Comparison of ENCODE assay signal across 10 cellular contexts in the genomic region with DNA sequence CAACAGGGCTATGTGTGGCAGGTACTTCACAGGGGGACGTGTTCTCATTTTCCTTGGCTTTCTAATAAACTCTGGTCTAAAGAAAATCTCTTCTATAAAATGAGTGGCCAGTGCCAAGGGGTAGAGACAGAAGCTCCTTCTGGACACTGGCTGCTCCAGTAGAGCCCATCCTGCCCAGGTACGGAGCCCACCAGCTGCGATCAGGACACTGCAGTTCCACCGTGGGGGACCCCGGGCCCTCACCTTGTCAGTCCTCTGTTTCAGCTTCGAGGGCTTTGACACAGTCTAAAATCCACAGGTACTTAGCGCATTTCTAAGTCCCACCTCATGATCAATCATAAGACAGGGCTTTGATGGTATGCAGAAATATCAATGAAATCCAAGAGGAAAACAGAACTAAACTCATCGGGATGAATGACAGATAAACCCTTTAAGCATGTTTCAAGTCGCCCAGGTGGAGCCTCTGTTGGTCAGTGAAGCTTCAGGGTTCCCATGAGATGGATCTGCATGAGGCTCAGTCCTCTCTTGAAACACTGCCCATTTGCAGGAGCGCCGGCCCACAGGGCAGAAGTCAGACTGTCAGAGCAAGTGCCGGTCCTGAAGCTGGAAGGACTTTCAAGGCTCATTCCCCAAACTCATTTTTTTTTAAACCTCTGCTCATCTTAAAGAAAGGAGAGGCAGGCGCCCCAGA. TPM values are rescaled to one million over a fixed set of nuclear protein-coding genes. Genes with fewer than 3 reads are reported as not detected.
DNase-seq lines count a peak whose midpoint lies in the region; ATAC-seq and TF ChIP-seq lines count a peak whose summit lies in the region.
"Had no signal": no experiment of that assay in that cellular context is flagged by ENCODE, and none has a peak within 500 bp of the region (broad histone marks: within the 10 kb centered on the region; RNA-seq: fewer than 3 reads in every experiment).

No MANE protein-coding gene starts in this region.

- intact Hi-C loops in Caco-2 (cut with micrococcal nuclease; ENCODE audit: unreplicated experiment): no loop called here
- intact Hi-C loops in activated CD4-positive, alpha-beta memory T cell treated with anti-CD3 and anti-CD28 coated beads for 36 hours (cut with micrococcal nuclease): loop anchor here (2.0 to 5.0 kb wide), 3 partner anchors 30 to 477 kb away; a partner anchor contains a TSS

- H3K4me3 Mint-ChIP-seq in Caco-2 (ENCODE audit: unreplicated experiment) (peak overlapping the region; percentile 39), H9 (peak overlapping the region in 1 of 2 experiments; percentile 26; a peak in 1 of 5 replicates), naive B cell (peak overlapping the region in 7 of 8 donors; percentile 79 to 91 (median 81))
- peak overlapping the region; percentile 53 for H3K4me3 Mint-ChIP-seq in activated CD4-positive, alpha-beta memory T cell treated with anti-CD3 and anti-CD28 coated beads for 36 hours

- TF ChIP-seq CTCF in Caco-2 (IDR thresholded peaks at IDR 0.05; ENCODE audit: insufficient read depth in 1 of 2, low read depth in 1 of 2, low read length in 1 of 2, severe bottlenecking in 1 of 2, unreplicated experiment in 1 of 2) (no peak), H9 (conservative IDR thresholded peaks at IDR 0.05) (no peak)

- no peak overlapping the region for H2BK20ac ChIP-seq in H9 (ENCODE audit: low read depth, low read length, poor library complexity, severe bottlenecking)

- no peak overlapping the region for H2AK5ac ChIP-seq in H9 (ENCODE audit: insufficient read length, low read length)

- H3K79me1 ChIP-seq in H9 (ENCODE audit: insufficient read depth, low read depth, low read length, poor library complexity, severe bottlenecking): no peaks in the 10 kb centered on the region

- H3K4me1 ChIP-seq in Caco-2 (peaks cover 25% of the 10 kb centered on the region), H9 (ENCODE audit: insufficient read depth, low read length) (peaks cover 2% of the 10 kb centered on the region; the same call in 1 of the 2 replicates)

- H3K23ac ChIP-seq in H9 (ENCODE audit: insufficient read length, low read depth, low read length): no peak overlapping the region

- no peak overlapping the region for H3K27ac ChIP-seq in H9 (ENCODE audit: insufficient read length, low read depth, low read length)

- no peak overlapping the region for H4K91ac ChIP-seq in H9 (ENCODE audit: insufficient read length, low read depth, low read length)

- H3K27me3 ChIP-seq in Caco-2 (replicated peaks; ENCODE audit: control insufficient read depth, insufficient read depth, low read length): no peaks in the 10 kb centered on the region
- no peaks in the 10 kb centered on the region for H3K27me3 ChIP-seq in H9 (ENCODE audit: insufficient read depth, low read length)
- H3K27me3 ChIP-seq in H7 (ENCODE audit: control insufficient read depth, insufficient read depth, low read length): no peaks in the 10 kb centered on the region

- H2BK120ac ChIP-seq in H9 (ENCODE audit: low read depth, low read length, poor library complexity, severe bottlenecking): no peak overlapping the region

- no peak overlapping the region for H2AFZ ChIP-seq in H9 (ENCODE audit: low read length)

- no peaks in the 10 kb centered on the region; the same call in 1 of the 2 replicates for H3K9me3 ChIP-seq in Caco-2
- no peaks in the 10 kb centered on the region for H3K9me3 ChIP-seq in H9 (ENCODE audit: control insufficient read depth, low read depth, low read length)

- H3K56ac ChIP-seq in H9 (ENCODE audit: insufficient read length, low read depth, low read length): no peak overlapping the region

- CTCF ChIA-PET in Caco-2 (lab: Charles Lee): interaction anchor here (0.6 to 0.8 kb wide), 2 partner anchors 12 to 329 kb away, joined by 3 read pairs; no protein-coding TSS in a partner anchor
- CTCF ChIA-PET in activated CD4-positive, alpha-beta memory T cell treated with anti-CD3 and anti-CD28 coated beads for 36 hours (lab: Charles Lee): interaction anchor here (0.9 to 1.2 kb wide), 2 partner anchors 29 to 65 kb away, joined by 3 to 5 read pairs; a partner anchor contains a TSS

- H3K9ac ChIP-seq in H9 (ENCODE audit: extremely low read depth, insufficient read length, low read length): no peak overlapping the region

- POLR2A ChIA-PET in Caco-2 (lab: Charles Lee): interaction anchor here (0.7 to 0.8 kb wide), 2 partner anchors 76 to 209 kb away, joined by 3 to 4 read pairs; a partner anchor contains a TSS
- POLR2A ChIA-PET in activated CD4-positive, alpha-beta memory T cell treated with anti-CD3 and anti-CD28 coated beads for 36 hours (lab: Charles Lee): interaction anchor here (0.9 to 1.7 kb wide), 2 partner anchors 11 to 20 kb away, joined by 6 to 7 read pairs; a partner anchor contains a TSS

- DNase-seq in Caco-2 (no peak), H9 (peak; percentile 12), naive B cell (no peak), H7 (no peak), NCI-H2081 treated with DMSO at 0.1 percent for 48 hours (lab: John Stamatoyannopoulos, UW) (no peak), ACHN (no peak)
- DNase-seq in activated CD4-positive, alpha-beta memory T cell treated with anti-CD3 and anti-CD28 coated beads for 36 hours: no peak
- DNase-seq: foreskin melanocyte, NCI-H446 had no signal

- no peak overlapping the region for H4K8ac ChIP-seq in H9 (replicated peaks; ENCODE audit: insufficient read length, low read depth, low read length)

- H3K23me2 ChIP-seq in H9 (ENCODE audit: insufficient read length, low read depth, low read length, poor library complexity, severe bottlenecking): no peaks in the 10 kb centered on the region

- H3K36me3 Mint-ChIP-seq in Caco-2 (ENCODE audit: insufficient read depth, unreplicated experiment) (peaks cover 23% of the 10 kb centered on the region), H9 (ENCODE audit: insufficient read depth in 1 of 3, low read depth in 3 of 3) (peaks cover 10 to 31% (median 29%) of the 10 kb centered on the region in 3 experiments; a peak in 6 of 7 replicates), naive B cell (peaks cover 2 to 9% of the 10 kb centered on the region in 2 donors)
- peaks cover 15% of the 10 kb centered on the region for H3K36me3 Mint-ChIP-seq in activated CD4-positive, alpha-beta memory T cell treated with anti-CD3 and anti-CD28 coated beads for 36 hours

- H3K18ac ChIP-seq in H9 (ENCODE audit: insufficient read length, low read depth, low read length): no peak overlapping the region

- no peaks in the 10 kb centered on the region for H3K79me2 ChIP-seq in H9 (ENCODE audit: insufficient read depth, low read length)

- H2BK5ac ChIP-seq in H9 (ENCODE audit: insufficient read length, low read length): no peak overlapping the region

- no peak overlapping the region for H3T11ph ChIP-seq in H9 (ENCODE audit: low read length)

- no peak overlapping the region for H2BK15ac ChIP-seq in H9 (ENCODE audit: low read depth, low read length)

- peak overlapping the region; percentile 69; the same call in 1 of the 2 replicates for H3K14ac ChIP-seq in H9 (ENCODE audit: insufficient read depth, low read length)

- H3K4me3 ChIP-seq in Caco-2 (ENCODE audit: low read depth, low read length): no peak overlapping the region
- no peak overlapping the region for H3K4me3 ChIP-seq in H7 (ENCODE audit: insufficient read depth, low read depth, low read length)

- H3K27ac Mint-ChIP-seq in Caco-2 (ENCODE audit: unreplicated experiment) (peak overlapping the region; percentile 85), H9 (peak overlapping the region in 2 of 3 experiments; percentile 21 to 44; a peak in 2 of 7 replicates), naive B cell (peak overlapping the region in 3 of 6 donors; percentile 78 to 95 (median 90))
- peak overlapping the region; percentile 89 for H3K27ac Mint-ChIP-seq in activated CD4-positive, alpha-beta memory T cell treated with anti-CD3 and anti-CD28 coated beads for 36 hours

- H3K27me3 Mint-ChIP-seq in Caco-2 (ENCODE audit: insufficient read depth, unreplicated experiment) (no peaks in the 10 kb centered on the region), H9 (ENCODE audit: low read depth) (peaks cover 7% of the 10 kb centered on the region), naive B cell (peaks cover 0 to 9% (median 0%) of the 10 kb centered on the region in 3 donors)
- H3K27me3 Mint-ChIP-seq in activated CD4-positive, alpha-beta memory T cell treated with anti-CD3 and anti-CD28 coated beads for 36 hours: no peaks in the 10 kb centered on the region

- BruUV-seq in Caco-2 (replicated peaks; lab: Mats Ljungman, UMichigan): no TSS peak

- H4K20me1 ChIP-seq in H9 (ENCODE audit: control insufficient read depth, insufficient read depth, insufficient read length): no peaks in the 10 kb centered on the region

- H3K36me3 ChIP-seq in Caco-2 (ENCODE audit: control insufficient read depth, insufficient read depth, low read length) (peaks cover 1% of the 10 kb centered on the region; the same call in 1 of the 2 replicates), H7 (replicated peaks; ENCODE audit: control insufficient read depth, insufficient read depth, low read length) (peaks cover 8% of the 10 kb centered on the region)

- H3K4me1 Mint-ChIP-seq in Caco-2 (ENCODE audit: low read depth, unreplicated experiment) (peaks cover 16% of the 10 kb centered on the region), H9 (peaks cover 24 to 33% of the 10 kb centered on the region in 2 experiments), naive B cell (peaks cover 28 to 56% (median 50%) of the 10 kb centered on the region in 3 donors)
- peaks cover 57% of the 10 kb centered on the region for H3K4me1 Mint-ChIP-seq in activated CD4-positive, alpha-beta memory T cell treated with anti-CD3 and anti-CD28 coated beads for 36 hours (ENCODE audit: low read depth)

- in situ Hi-C loops in ACHN (cut with HindIII; ENCODE audit: low pct_ligation_motif_present, low pct_unique_long_range_greater_than_20kb, low sequenced_read_pairs): no loop called here

- ATAC-seq in naive B cell (ENCODE audit: low read depth in 2 of 2) (no peak), GM19397 (IDR thresholded peaks at IDR 0.05; ENCODE audit: unreplicated experiment) (no peak)

- H2BK12ac ChIP-seq in H9 (ENCODE audit: insufficient read length, low read depth, low read length): no peak overlapping the region

- no CpG with 5 or more reads among the region's 13 CpGs for WGBS in H9 (ENCODE audit: extremely low coverage, insufficient read length, low lambda C conversion rate)

- H4K5ac ChIP-seq in H9 (ENCODE audit: insufficient read length, low read depth, low read length): no peak overlapping the region

- H3K9me3 Mint-ChIP-seq in Caco-2 (ENCODE audit: unreplicated experiment) (no peaks in the 10 kb centered on the region), H9 (peaks cover 5 to 15% of the 10 kb centered on the region in 2 experiments), naive B cell (peaks cover 0 to 14% (median 8%) of the 10 kb centered on the region in 7 donors)
- peaks cover 15% of the 10 kb centered on the region for H3K9me3 Mint-ChIP-seq in activated CD4-positive, alpha-beta memory T cell treated with anti-CD3 and anti-CD28 coated beads for 36 hours

- no peak overlapping the region for H3K4me2 ChIP-seq in H9 (ENCODE audit: insufficient read depth, insufficient read length, low read length)

- no peak overlapping the region for H3K4ac ChIP-seq in H9 (ENCODE audit: low read depth, low read length)

RNA-seq across cellular contexts. Expression of a gene that starts 20.3 kb away (rescaled TPM):
- total RNA-seq in Caco-2 (2022) (5.1 and 6.1 TPM in 2 replicates), H9 (2021) (13.3 and 15.5 TPM in 2 replicates)
- 1 to 10 TPM; 4.7 to 7.3 TPM for total RNA-seq in activated CD4-positive, alpha-beta memory T cell treated with anti-CD3 and anti-CD28 coated beads for 36 hours
- not detected for polyA plus RNA-seq in naive B cell (ENCODE audit: low read depth in 6 of 6)
- total RNA-seq in H7 (2014; rRNA removed; shearing (Covaris generic)): 15.1 and 27.1 TPM in 2 replicates

RNA-seq across cellular contexts. Expression of a gene that starts 29.7 kb away (rescaled TPM):
- total RNA-seq in Caco-2 (2022): 114 and 122 TPM in 2 replicates
- 104 and 108 TPM in 2 replicates for total RNA-seq in H9 (2021)
- 10 to 100 TPM; 70.1 to 72.9 TPM for total RNA-seq in activated CD4-positive, alpha-beta memory T cell treated with anti-CD3 and anti-CD28 coated beads for 36 hours
- 10 to 100 TPM; 24.5 to 65.2 (median 41.4) TPM for polyA plus RNA-seq in naive B cell (ENCODE audit: low read depth in 6 of 6)
- 171 and 173 TPM in 2 replicates for total RNA-seq in H7 (2014; rRNA removed; shearing (Covaris generic))
